In genomic region chr2:15122915-15123314, GRCh38 we compare ENCODE assay signal across 25 cellular contexts.
DNase-seq lines count a peak whose midpoint lies in the region; ATAC-seq, FAIRE-seq and TF ChIP-seq lines count a peak whose summit lies in the region.
"Had no signal": no experiment of that assay in that cellular context is flagged by ENCODE, and none has a peak within 500 bp of the region (broad histone marks: within the 10 kb centered on the region; RNA-seq: fewer than 3 reads in every experiment).

No MANE protein-coding gene starts in this region.

- POLR2A ChIA-PET in A549 (lab: Yijun Ruan, JAX): no interaction called here

- TF ChIP-seq POLR2A in A549 (IDR thresholded peaks at IDR 0.05; ENCODE audit: low read length): no peak

- 0% methylated on average over 2 of the region's 2 CpGs for WGBS in A549 (ENCODE audit: missing lambda C conversion rate)

- H3K4me1 Mint-ChIP-seq in astrocyte (ENCODE audit: low read depth, unreplicated experiment) (peaks cover 3% of the 10 kb centered on the region), GM23338 (peaks cover 37% of the 10 kb centered on the region)
- H3K4me1 Mint-ChIP-seq: central memory CD8-positive, alpha-beta T cell; natural killer cell had no signal

- H3K27me3 ChIP-seq in astrocyte (ENCODE audit: insufficient read depth, low read length) (no peaks in the 10 kb centered on the region), colonic mucosa (no peaks in the 10 kb centered on the region), GM23338 (ENCODE audit: insufficient read depth) (no peaks in the 10 kb centered on the region)

- H3K9ac ChIP-seq in astrocyte (ENCODE audit: low read length) (no peak overlapping the region), colonic mucosa (ENCODE audit: low read depth in 2 of 2, low read length in 2 of 2) (no peak overlapping the region)

- H2AFZ ChIP-seq in astrocyte (ENCODE audit: low read depth, low read length): peak overlapping the region; percentile 31
- H2AFZ ChIP-seq in GM23338: no peak overlapping the region

- no peaks in the 10 kb centered on the region for H3F3A ChIP-seq in GM23338 (replicated peaks; ENCODE audit: low read depth)

- H3K4me3 Mint-ChIP-seq in astrocyte (ENCODE audit: unreplicated experiment) (no peak overlapping the region), GM23338 (no peak overlapping the region)
- H3K4me3 Mint-ChIP-seq: activated CD8-positive, alpha-beta T cell treated with anti-CD3 and anti-CD28 coated beads for 36 hours; central memory CD8-positive, alpha-beta T cell; natural killer cell; type B pancreatic cell had no signal

- H4K20me1 ChIP-seq in astrocyte (ENCODE audit: insufficient read depth, low read length) (no peaks in the 10 kb centered on the region), GM23338 (replicated peaks; ENCODE audit: insufficient read depth) (no peaks in the 10 kb centered on the region)

- DNase-seq in A549 (ENCODE audit: low read depth in 1 of 2, low spot score in 1 of 2) (no peak), HCEC 1CT (peak; percentile 3), astrocyte (ENCODE audit: low read depth) (peak; percentile 24), fibroblast of the aortic adventitia (ENCODE audit: low read depth) (peak; percentile 14), cortex of kidney (lab: John Stamatoyannopoulos, UW) (no peak), colonic mucosa (no peak), NCI-H187 treated with DMSO at 0.1 percent for 48 hours (lab: John Stamatoyannopoulos, UW) (no peak), GM23338 (ENCODE audit: low spot score) (no peak)
- DNase-seq: activated CD8-positive, alpha-beta T cell treated with anti-CD3 and anti-CD28 coated beads for 36 hours; amygdala; H7; KBM-7; mesendoderm; natural killer cell; NCI-H1694 treated with DMSO at 0.1 percent for 48 hours; NCI-H748 treated with DMSO at 0.1 percent for 48 hours; stimulated activated CD4-positive, alpha-beta T cell treated with anti-CD3 and anti-CD28 coated beads, Interleukin-15, amount 100 ng/mL, for 24 hours; stimulated activated CD8-positive, alpha-beta memory T cell treated with anti-CD3 and anti-CD28 coated beads, Interleukin-4, amount 100 ng/mL, for 48 hours had no signal

- H3K4me2 ChIP-seq in A549 (0 out of 3 replicates have a peak overlapping the region, but pooled peaks have one; percentile 8), astrocyte (ENCODE audit: low read length) (no peak overlapping the region), GM23338 (no peak overlapping the region)

- no peak overlapping the region for H3K27ac ChIP-seq in A549
- no peak overlapping the region for H3K27ac ChIP-seq in astrocyte (ENCODE audit: low read depth, low read length)
- H3K27ac ChIP-seq in colonic mucosa: no peak overlapping the region
- H3K27ac ChIP-seq in GM23338 (ENCODE audit: low read depth): no peak overlapping the region
- H3K27ac ChIP-seq: C4-2B had no signal

- no peaks in the 10 kb centered on the region for H3K79me2 ChIP-seq in astrocyte (ENCODE audit: insufficient read depth, low read length)
- no peaks in the 10 kb centered on the region for H3K79me2 ChIP-seq in GM23338 (replicated peaks; ENCODE audit: insufficient read depth)

- intact Hi-C loops in colonic mucosa (cut with DNase I): no loop called here

- no peak overlapping the region for H3K4me3 ChIP-seq in A549
- H3K4me3 ChIP-seq in astrocyte (ENCODE audit: insufficient read depth, low read depth, low read length): no peak overlapping the region
- H3K4me3 ChIP-seq in fibroblast of the aortic adventitia (ENCODE audit: low read depth, low read length): no peak overlapping the region
- H3K4me3 ChIP-seq in colonic mucosa: no peak overlapping the region
- no peak overlapping the region for H3K4me3 ChIP-seq in GM23338

- ATAC-seq in A549 (peak in 1 of 2 experiments; percentile 15; a peak in 2 of 6 replicates), GM23338 (no peak)
- ATAC-seq: activated CD4-positive, CD25-positive, alpha-beta regulatory T cell treated with anti-CD3 and anti-CD28 coated beads, Interleukin-2, amount 50 U/mL, for 24 hours; activated CD8-positive, alpha-beta T cell treated with anti-CD3 and anti-CD28 coated beads for 36 hours; natural killer cell; Right ventricle myocardium inferior had no signal

- FAIRE-seq in A549 (lab: Jason Lieb, UNC): no peak
- no peak for FAIRE-seq in astrocyte (lab: Jason Lieb, UNC)
- FAIRE-seq: D721Med, GM18507 had no signal

- no peak for TF ChIP-seq EP300 in A549 (IDR thresholded peaks at IDR 0.05)

- H3K27me3 Mint-ChIP-seq in astrocyte (ENCODE audit: low read depth, unreplicated experiment): no peaks in the 10 kb centered on the region
- peaks cover 18% of the 10 kb centered on the region for H3K27me3 Mint-ChIP-seq in GM23338 (ENCODE audit: insufficient read depth, low read depth, poor library complexity)
- H3K27me3 Mint-ChIP-seq: activated CD8-positive, alpha-beta T cell treated with anti-CD3 and anti-CD28 coated beads for 36 hours; central memory CD8-positive, alpha-beta T cell; type B pancreatic cell had no signal

- H3K27ac Mint-ChIP-seq in astrocyte (ENCODE audit: unreplicated experiment) (no peak overlapping the region), GM23338 (no peak overlapping the region)
- H3K27ac Mint-ChIP-seq: activated CD8-positive, alpha-beta T cell treated with anti-CD3 and anti-CD28 coated beads for 36 hours; natural killer cell; type B pancreatic cell had no signal

- peaks cover 13% of the 10 kb centered on the region for H3K9me3 Mint-ChIP-seq in astrocyte (ENCODE audit: unreplicated experiment)
- H3K9me3 Mint-ChIP-seq in GM23338: peaks cover 16% of the 10 kb centered on the region
- H3K9me3 Mint-ChIP-seq: activated CD8-positive, alpha-beta T cell treated with anti-CD3 and anti-CD28 coated beads for 36 hours; central memory CD8-positive, alpha-beta T cell; natural killer cell; type B pancreatic cell had no signal

- no peaks in the 10 kb centered on the region; the same call in 1 of the 2 replicates for H3K9me2 ChIP-seq in GM23338 (ENCODE audit: insufficient read depth)

- no peak for TF ChIP-seq RAD21 in A549 (conservative IDR thresholded peaks at IDR 0.05 in 1 of 2, IDR thresholded peaks at IDR 0.05 in 1 of 2)

- no peaks in the 10 kb centered on the region for H3K36me3 ChIP-seq in astrocyte (ENCODE audit: insufficient read depth, low read length)
- H3K36me3 ChIP-seq in colonic mucosa: no peaks in the 10 kb centered on the region
- no peaks in the 10 kb centered on the region for H3K36me3 ChIP-seq in GM23338 (ENCODE audit: insufficient read depth)

- peaks cover 4% of the 10 kb centered on the region for H3K36me3 Mint-ChIP-seq in astrocyte (ENCODE audit: low read depth, unreplicated experiment)
- peaks cover 22% of the 10 kb centered on the region for H3K36me3 Mint-ChIP-seq in GM23338 (ENCODE audit: low read depth)
- H3K36me3 Mint-ChIP-seq: natural killer cell, type B pancreatic cell had no signal

- H3K9me3 ChIP-seq in A549: no peaks in the 10 kb centered on the region
- H3K9me3 ChIP-seq in astrocyte (ENCODE audit: insufficient read depth, low read depth, low read length): no peaks in the 10 kb centered on the region
- no peaks in the 10 kb centered on the region for H3K9me3 ChIP-seq in colonic mucosa

- TF ChIP-seq CTCF in A549 (IDR thresholded peaks at IDR 0.05) (no peak), astrocyte (IDR thresholded peaks at IDR 0.05; ENCODE audit: insufficient read depth, low read depth, low read length) (no peak), fibroblast of the aortic adventitia (IDR thresholded peaks at IDR 0.05; ENCODE audit: insufficient read depth, low read length) (no peak), colonic mucosa (IDR thresholded peaks at IDR 0.05) (no peak), GM23338 (conservative IDR thresholded peaks at IDR 0.05; ENCODE audit: low read depth in 2 of 2) (no peak)

- no peaks in the 10 kb centered on the region for H3K4me1 ChIP-seq in A549
- H3K4me1 ChIP-seq in astrocyte (ENCODE audit: insufficient read depth, low read length): no peaks in the 10 kb centered on the region
- no peaks in the 10 kb centered on the region for H3K4me1 ChIP-seq in colonic mucosa
- peaks cover 20% of the 10 kb centered on the region for H3K4me1 ChIP-seq in GM23338 (ENCODE audit: insufficient read depth)

- CTCF ChIA-PET in A549 (lab: Yijun Ruan, JAX): no interaction called here

TF ChIP-seq in A549, 52 proteins besides CTCF, POLR2A, EP300 and RAD21:
- TF ChIP-seq NFE2L2 (conservative IDR thresholded peaks at IDR 0.05; ENCODE audit: low read length): 0 out of 2 replicates have a peak, but pooled peaks have one; percentile 8
- no peak for TF ChIP-seq RNF2 (IDR thresholded peaks at IDR 0.05; ENCODE audit: borderline replicate concordance, low read depth)
- peak; percentile 18 for TF ChIP-seq MAFK (IDR thresholded peaks at IDR 0.05; ENCODE audit: partially characterized antibody)
TF ChIP-seq in A549: peak in this region for 2.

TF ChIP-seq in GM23338, 12 proteins besides CTCF, POLR2A, EP300 and RAD21 (continues in another document):
- TF ChIP-seq CREB1 (CRISPR knock-in tag; IDR thresholded peaks at IDR 0.05; ENCODE audit: low read depth): no peak
- no peak for TF ChIP-seq JUNB (IDR thresholded peaks at IDR 0.05; ENCODE audit: unreplicated experiment)
- TF ChIP-seq ZNF114 (CRISPR knock-in tag; IDR thresholded peaks at IDR 0.05): no peak
- TF ChIP-seq EZH2phosphoT487 (IDR thresholded peaks at IDR 0.05; ENCODE audit: unreplicated experiment): no peak
- TF ChIP-seq ETS1 (IDR thresholded peaks at IDR 0.05): no peak

Comparison
In these comparisons a context has a peak if more than half of its experiments do, and no peak if none do; other contexts are left out.
1. DNase-seq: peak in HCEC 1CT (single experiment), astrocyte (single experiment) and fibroblast of the aortic adventitia (single experiment); none in A549 (0 of 2), cortex of kidney (single experiment), colonic mucosa (single experiment), NCI-H187 treated with DMSO at 0.1 percent for 48 hours (single experiment) and GM23338 (single experiment).